Comparison of ENCODE assay signal across 1 cellular context in genomic region chr1:248406721-248407692, GRCh38.
TF ChIP-seq lines count a peak whose summit lies in the region.

No MANE protein-coding gene starts in this region.

TF ChIP-seq in GM12878, 131 proteins besides CTCF, POLR2A, EP300 and RAD21 (continued from another document):
- TF ChIP-seq EGR1 (IDR thresholded peaks at IDR 0.05; ENCODE audit: borderline replicate concordance in 1 of 2, low read depth in 2 of 2, low read length in 2 of 2) (no peak), MYB (IDR thresholded peaks at IDR 0.05; ENCODE audit: borderline replicate concordance, low read depth, low read length) (no peak), SMAD1 (IDR thresholded peaks at IDR 0.05; ENCODE audit: low read depth, partially characterized antibody) (peak; percentile 14), PAX8 (IDR thresholded peaks at IDR 0.05) (no peak), FOS (IDR thresholded peaks at IDR 0.05; ENCODE audit: borderline replicate concordance, extremely low read depth, insufficient read length) (no peak), SUPT20H (IDR thresholded peaks at IDR 0.05; ENCODE audit: borderline replicate concordance, control insufficient read depth, low read depth, low read length) (no peak), ZNF687 (IDR thresholded peaks at IDR 0.05) (peak; percentile 35), DPF2 (IDR thresholded peaks at IDR 0.05) (peak; percentile 45), SIN3A (IDR thresholded peaks at IDR 0.05; ENCODE audit: low read depth, low read length) (no peak), YY1 (IDR thresholded peaks at IDR 0.05; ENCODE audit: low read depth, low read length) (no peak), MXI1 (IDR thresholded peaks at IDR 0.05; ENCODE audit: low read depth, low read length) (no peak), KDM1A (IDR thresholded peaks at IDR 0.05; ENCODE audit: borderline replicate concordance) (no peak), WRNIP1 (IDR thresholded peaks at IDR 0.05; ENCODE audit: borderline replicate concordance, low read depth, low read length) (no peak), SREBF2 (IDR thresholded peaks at IDR 0.05; ENCODE audit: low read length) (no peak), NBN (IDR thresholded peaks at IDR 0.05) (no peak; the same call in 1 of the 2 replicates), ZNF24 (IDR thresholded peaks at IDR 0.05) (no peak), RCOR1 (conservative IDR thresholded peaks at IDR 0.05; ENCODE audit: low read depth, low read length) (no peak), POLR2AphosphoS5 (IDR thresholded peaks at IDR 0.05; ENCODE audit: low read length) (no peak), RB1 (IDR thresholded peaks at IDR 0.05; ENCODE audit: borderline replicate concordance) (no peak), IRF4 (IDR thresholded peaks at IDR 0.05; ENCODE audit: low read depth, low read length) (peak; percentile 36; the same call in 1 of the 2 replicates), ATF2 (IDR thresholded peaks at IDR 0.05; ENCODE audit: low read length) (peak; percentile 79; the same call in 1 of the 2 replicates), ZNF217 (IDR thresholded peaks at IDR 0.05) (no peak), HSF1 (IDR thresholded peaks at IDR 0.05; ENCODE audit: low read depth, low read length) (no peak), E2F8 (IDR thresholded peaks at IDR 0.05; ENCODE audit: low read depth, partially characterized antibody) (no peak), SUZ12 (IDR thresholded peaks at IDR 0.05; ENCODE audit: unreplicated experiment) (no peak), BMI1 (IDR thresholded peaks at IDR 0.05; ENCODE audit: borderline replicate concordance) (0 out of 2 replicates have a peak, but pooled peaks have one; percentile 52), BHLHE40 (IDR thresholded peaks at IDR 0.05; ENCODE audit: borderline replicate concordance in 1 of 2, low read depth in 2 of 2, low read length in 1 of 2) (peak in 1 of 2 experiments; percentile 39; a peak in 2 of 4 replicates), PKNOX1 (IDR thresholded peaks at IDR 0.05) (no peak), ATF7 (IDR thresholded peaks at IDR 0.05; ENCODE audit: low read depth) (no peak; the same call in 1 of the 2 replicates), RELA (IDR thresholded peaks at IDR 0.05; ENCODE audit: borderline replicate concordance, partially characterized antibody) (no peak), NKRF (conservative IDR thresholded peaks at IDR 0.05) (0 out of 2 replicates have a peak, but pooled peaks have one; percentile 24), RBBP5 (conservative IDR thresholded peaks at IDR 0.05) (no peak), HDAC2 (IDR thresholded peaks at IDR 0.05) (no peak), CBX3 (IDR thresholded peaks at IDR 0.05; ENCODE audit: borderline replicate concordance, low read depth) (no peak), ZZZ3 (IDR thresholded peaks at IDR 0.05; ENCODE audit: control insufficient read depth, insufficient read length, low read depth) (no peak), SKIL (IDR thresholded peaks at IDR 0.05; ENCODE audit: low read depth, poor library complexity, severe bottlenecking) (no peak), EED (IDR thresholded peaks at IDR 0.05; ENCODE audit: low read depth) (0 out of 2 replicates have a peak, but pooled peaks have one; percentile 3), LARP7 (IDR thresholded peaks at IDR 0.05) (no peak)
